1 cellular context compared by ENCODE assay signal in the genomic region with DNA sequence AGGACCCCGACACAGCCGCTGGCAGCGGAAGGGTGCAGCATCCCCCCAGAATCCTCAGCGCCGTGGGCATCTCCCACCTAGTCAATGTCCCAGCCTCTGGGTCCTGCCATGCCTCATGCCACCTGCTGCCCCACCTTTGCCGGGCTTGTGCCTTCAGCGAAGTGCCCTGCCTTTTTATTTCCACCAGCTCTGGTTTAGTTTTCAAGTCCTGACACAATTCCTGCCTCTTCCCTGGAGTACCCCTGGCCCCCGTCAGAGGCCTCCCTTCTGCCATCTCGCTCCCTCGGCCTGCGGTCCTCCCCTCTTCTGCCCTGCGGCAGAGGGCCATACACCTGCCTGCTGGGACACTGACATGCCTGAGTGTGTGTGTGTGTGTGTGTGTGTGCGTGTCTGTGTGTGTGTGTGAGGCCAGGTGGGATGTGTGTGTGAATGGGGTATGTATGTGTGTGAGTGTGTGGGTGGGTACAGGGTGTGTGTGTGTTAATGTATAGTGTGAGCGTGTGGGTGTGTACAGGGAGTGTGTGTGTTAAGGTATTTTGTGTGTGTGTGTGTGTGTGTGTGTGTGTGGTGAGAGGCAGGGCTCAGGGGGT.
TF ChIP-seq lines count a peak whose summit lies in the region.

No MANE protein-coding gene starts in this region.

TF ChIP-seq in IMR-90, 13 proteins besides CTCF, POLR2A, EP300 and RAD21:
- TF ChIP-seq CHD1 (IDR thresholded peaks at IDR 0.05; ENCODE audit: low read depth, low read length) (no peak), FOS (IDR thresholded peaks at IDR 0.05; ENCODE audit: low read depth, low read length) (no peak), NFE2L2 (IDR thresholded peaks at IDR 0.05; ENCODE audit: low read depth, low read length) (no peak), MAFK (IDR thresholded peaks at IDR 0.05; ENCODE audit: low read depth, low read length) (no peak), RFX5 (IDR thresholded peaks at IDR 0.05; ENCODE audit: low read depth, low read length) (no peak), SMC3 (IDR thresholded peaks at IDR 0.05; ENCODE audit: low read depth, low read length) (no peak), CEBPB (IDR thresholded peaks at IDR 0.05; ENCODE audit: low read depth, low read length) (no peak), MAZ (IDR thresholded peaks at IDR 0.05; ENCODE audit: borderline replicate concordance, low read depth, low read length) (no peak), BHLHE40 (IDR thresholded peaks at IDR 0.05; ENCODE audit: low read depth, low read length) (no peak), RCOR1 (IDR thresholded peaks at IDR 0.05; ENCODE audit: insufficient replicate concordance, low read length) (no peak), MXI1 (IDR thresholded peaks at IDR 0.05; ENCODE audit: borderline replicate concordance, low read depth, low read length) (no peak)
- TF ChIP-seq, protein P1, sequence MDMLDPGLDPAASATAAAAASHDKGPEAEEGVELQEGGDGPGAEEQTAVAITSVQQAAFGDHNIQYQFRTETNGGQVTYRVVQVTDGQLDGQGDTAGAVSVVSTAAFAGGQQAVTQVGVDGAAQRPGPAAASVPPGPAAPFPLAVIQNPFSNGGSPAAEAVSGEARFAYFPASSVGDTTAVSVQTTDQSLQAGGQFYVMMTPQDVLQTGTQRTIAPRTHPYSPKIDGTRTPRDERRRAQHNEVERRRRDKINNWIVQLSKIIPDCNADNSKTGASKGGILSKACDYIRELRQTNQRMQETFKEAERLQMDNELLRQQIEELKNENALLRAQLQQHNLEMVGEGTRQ (IDR thresholded peaks at IDR 0.05; ENCODE audit: low read depth, low read length), result no peak
- TF ChIP-seq, protein P2, sequence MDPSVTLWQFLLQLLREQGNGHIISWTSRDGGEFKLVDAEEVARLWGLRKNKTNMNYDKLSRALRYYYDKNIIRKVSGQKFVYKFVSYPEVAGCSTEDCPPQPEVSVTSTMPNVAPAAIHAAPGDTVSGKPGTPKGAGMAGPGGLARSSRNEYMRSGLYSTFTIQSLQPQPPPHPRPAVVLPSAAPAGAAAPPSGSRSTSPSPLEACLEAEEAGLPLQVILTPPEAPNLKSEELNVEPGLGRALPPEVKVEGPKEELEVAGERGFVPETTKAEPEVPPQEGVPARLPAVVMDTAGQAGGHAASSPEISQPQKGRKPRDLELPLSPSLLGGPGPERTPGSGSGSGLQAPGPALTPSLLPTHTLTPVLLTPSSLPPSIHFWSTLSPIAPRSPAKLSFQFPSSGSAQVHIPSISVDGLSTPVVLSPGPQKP (IDR thresholded peaks at IDR 0.05; ENCODE audit: borderline replicate concordance, low read depth, low read length), result no peak
